26 cellular contexts compared by ENCODE assay signal in genomic region chr2:60517441-60517840, GRCh38. TPM values are rescaled to one million over a fixed set of nuclear protein-coding genes. Genes with fewer than 3 reads are reported as not detected.
DNase-seq lines count a peak whose midpoint lies in the region; ATAC-seq, FAIRE-seq and TF ChIP-seq lines count a peak whose summit lies in the region.
"Had no signal": no experiment of that assay in that cellular context is flagged by ENCODE, and none has a peak within 500 bp of the region (broad histone marks: within the 10 kb centered on the region; RNA-seq: fewer than 3 reads in every experiment).

No MANE protein-coding gene starts in this region.

- TF ChIP-seq CTCF in IMR-90 (conservative IDR thresholded peaks at IDR 0.05; ENCODE audit: low read depth, low read length) (no peak), H1 (IDR thresholded peaks at IDR 0.05; ENCODE audit: control extremely low read depth in 1 of 3, insufficient read depth in 1 of 3, low read depth in 1 of 3, low read length in 3 of 3) (no peak), kidney (IDR thresholded peaks at IDR 0.05; ENCODE audit: borderline replicate concordance, extremely low read depth, insufficient read depth) (no peak)

- in situ Hi-C loops in IMR-90 (cut with MboI; ENCODE audit: low sequenced_read_pairs), result no loop called here

- peak overlapping the region; percentile 98 for H3K14ac ChIP-seq in IMR-90 (replicated peaks; ENCODE audit: low read depth, low read length)
- no peak overlapping the region for H3K14ac ChIP-seq in H1 (ENCODE audit: insufficient read length)
- H3K14ac ChIP-seq in trophoblast cell (ENCODE audit: low read length), result peak overlapping the region; percentile 11

- H4K20me1 ChIP-seq in IMR-90 (ENCODE audit: insufficient read depth, low read length) (no peaks in the 10 kb centered on the region), H1 (replicated peaks in 1 of 2; ENCODE audit: control insufficient read depth in 1 of 2, insufficient read depth in 2 of 2, low read length in 2 of 2) (peaks cover 3 to 10% of the 10 kb centered on the region in 2 experiments)

- H3K9ac ChIP-seq in IMR-90 (ENCODE audit: low read depth, low read length), result no peak overlapping the region
- no peak overlapping the region for H3K9ac ChIP-seq in H1 (replicated peaks in 1 of 4; ENCODE audit: extremely low read depth in 1 of 4, low read depth in 3 of 4, low read length in 3 of 4)
- H3K9ac ChIP-seq in trophoblast cell (ENCODE audit: low read length), result no peak overlapping the region
- H3K9ac ChIP-seq in kidney (ENCODE audit: low read length in 2 of 2), result no peak overlapping the region

- no peak overlapping the region for H3K27ac Mint-ChIP-seq in activated naive CD4-positive, alpha-beta T cell treated with anti-CD3 and anti-CD28 coated beads, Interleukin-2, amount 10 ng/mL, durations not matched to agents 7 days and 5 days
- H3K27ac Mint-ChIP-seq: activated CD4-positive, alpha-beta T cell treated with anti-CD3 and anti-CD28 coated beads, Interleukin-2, amount 10 ng/mL, durations not matched to agents 24 days and 14 days; CD4-positive, alpha-beta T cell; natural killer cell treated with Interleukin-12 subunit alpha and Interleukin-12 subunit beta and Interleukin-15 and Interleukin-18, amount 100 ng/mL, for 72 hours had no signal

- peak overlapping the region; percentile 99 for H3K18ac ChIP-seq in IMR-90 (ENCODE audit: low read depth, low read length)
- H3K18ac ChIP-seq in H1 (ENCODE audit: extremely low read depth, low read length), result peak overlapping the region; percentile 52; the same call in 1 of the 2 replicates
- H3K18ac ChIP-seq in trophoblast cell (ENCODE audit: low read length), result peak overlapping the region; percentile 29

- H3K23ac ChIP-seq in IMR-90 (ENCODE audit: low read depth, low read length), result peak overlapping the region; percentile 40; the same call in 1 of the 2 replicates
- no peak overlapping the region for H3K23ac ChIP-seq in H1 (ENCODE audit: insufficient read length)
- peak overlapping the region; percentile 27 for H3K23ac ChIP-seq in trophoblast cell (ENCODE audit: low read length)

- CTCF ChIA-PET in IMR-90 (lab: Yijun Ruan, JAX), result interaction anchor here (1.1 to 1.6 kb wide), 3 partner anchors 10 to 65 kb away, joined by 3 to 6 read pairs (median 3); no protein-coding TSS in a partner anchor
- CTCF ChIA-PET in H1 (lab: Charles Lee; ENCODE audit: partially characterized antibody), result interaction anchor here (0.8 to 2.0 kb wide), 7 partner anchors 32 to 181 kb away, joined by 3 to 6 read pairs (median 3); no protein-coding TSS in a partner anchor
- CTCF ChIA-PET in activated naive CD4-positive, alpha-beta T cell treated with anti-CD3 and anti-CD28 coated beads, Interleukin-2, amount 10 ng/mL, durations not matched to agents 7 days and 5 days (lab: Charles Lee), result interaction anchor here (1.2 kb wide), 1 partner anchor 10 kb away, joined by 3 read pairs; no protein-coding TSS in a partner anchor

- H3K36me3 Mint-ChIP-seq in activated naive CD4-positive, alpha-beta T cell treated with anti-CD3 and anti-CD28 coated beads, Interleukin-2, amount 10 ng/mL, durations not matched to agents 7 days and 5 days, result no peaks in the 10 kb centered on the region
- H3K36me3 Mint-ChIP-seq: natural killer cell treated with Interleukin-12 subunit alpha and Interleukin-12 subunit beta and Interleukin-15 and Interleukin-18, amount 100 ng/mL, for 72 hours had no signal

- no peaks in the 10 kb centered on the region for H3K9me3 ChIP-seq in IMR-90 (ENCODE audit: control insufficient read depth, insufficient read depth, low read length)
- no peaks in the 10 kb centered on the region for H3K9me3 ChIP-seq in H1 (ENCODE audit: insufficient read depth in 2 of 2, low read depth in 1 of 2, low read length in 1 of 2)
- H3K9me3 ChIP-seq in trophoblast cell (ENCODE audit: insufficient read depth, low read depth, low read length), result no peaks in the 10 kb centered on the region
- H3K9me3 ChIP-seq in kidney (ENCODE audit: control insufficient read depth in 1 of 2, low read length in 2 of 2), result no peaks in the 10 kb centered on the region
- H3K9me3 ChIP-seq: ascending aorta, HAP-1, mucosa of descending colon, ovary, Peyer's patch had no signal

- H4K8ac ChIP-seq in IMR-90 (ENCODE audit: low read depth in 2 of 2, low read length in 2 of 2) (peak overlapping the region; percentile 57 to 97; a peak in 3 of 4 replicates), H1 (ENCODE audit: extremely low read depth, insufficient read depth, low read length) (no peak overlapping the region), trophoblast cell (ENCODE audit: low read depth, low read length) (peak overlapping the region; percentile 43)

- H3K4me1 Mint-ChIP-seq in activated naive CD4-positive, alpha-beta T cell treated with anti-CD3 and anti-CD28 coated beads, Interleukin-2, amount 10 ng/mL, durations not matched to agents 7 days and 5 days, result no peaks in the 10 kb centered on the region

- TF ChIP-seq EP300 in H1 (IDR thresholded peaks at IDR 0.05; ENCODE audit: borderline replicate concordance in 1 of 2, low read depth in 2 of 2, low read length in 2 of 2), result no peak

- DNase-seq in Daoy (ENCODE audit: low read depth) (peak; percentile 16), IMR-90 (peak; percentile 10), H1 (ENCODE audit: low read depth in 1 of 2, low spot score in 2 of 2) (no peak), trophoblast cell (peak; percentile 77 to 82), DMS153 treated with DMSO at 0.1 percent for 48 hours (lab: John Stamatoyannopoulos, UW; ENCODE audit: unreplicated experiment) (no peak), kidney (no peak)
- no peak for DNase-seq in activated naive CD4-positive, alpha-beta T cell treated with anti-CD3 and anti-CD28 coated beads, Interleukin-2, amount 10 ng/mL, durations not matched to agents 7 days and 5 days
- DNase-seq: activated CD4-positive, alpha-beta T cell treated with anti-CD3 and anti-CD28 coated beads, Interleukin-2, amount 10 ng/mL, durations not matched to agents 24 days and 14 days; activated gamma-delta T cell treated with Interleukin-2 at 50 U/mL for 16 hours; activated T-cell treated with anti-CD3 and anti-CD28 coated beads, Interleukin-2, amount 50 U/mL, for 48 hours; CD4-positive, alpha-beta T cell; cortex of kidney; glutamatergic neuron; mucosa of descending colon; NCI-H2107; ovary; Peyer's patch; SIG-M5; stimulated activated naive CD8-positive, alpha-beta T cell treated with anti-CD3 and anti-CD28 coated beads, Interleukin-15, Interleukin-2, amounts not matched to agents 100 U/mL and 50 U/mL, for 24 hours; SW 1271; T-helper 9 cell had no signal

- H3K4me1 ChIP-seq in IMR-90 (ENCODE audit: control insufficient read depth, insufficient read depth, low read length) (peaks cover 13% of the 10 kb centered on the region), H1 (replicated peaks in 1 of 4; ENCODE audit: control insufficient read depth in 3 of 4, insufficient read depth in 4 of 4, low read length in 3 of 4) (peaks cover 21 to 57% (median 48%) of the 10 kb centered on the region in 4 experiments), trophoblast cell (ENCODE audit: control insufficient read depth in 1 of 2, insufficient read depth in 2 of 2, low read length in 2 of 2) (peaks cover 17 to 21% of the 10 kb centered on the region in 2 experiments), kidney (ENCODE audit: control insufficient read depth in 1 of 2, insufficient read depth in 1 of 2, low read depth in 1 of 2, low read length in 2 of 2) (no peaks in the 10 kb centered on the region)
- H3K4me1 ChIP-seq: ascending aorta had no signal

- H2BK20ac ChIP-seq in IMR-90 (ENCODE audit: low read depth, low read length) (peak overlapping the region; percentile 99), H1 (ENCODE audit: low read length) (0 out of 2 replicates have a peak overlapping the region, but pooled peaks have one; percentile 75)

- H3K4me3 ChIP-seq in IMR-90 (ENCODE audit: insufficient read depth, low read depth, low read length), result no peak overlapping the region
- no peak overlapping the region for H3K4me3 ChIP-seq in H1 (ENCODE audit: extremely low read depth in 1 of 4, insufficient read depth in 2 of 4, low read depth in 3 of 4, low read length in 4 of 4)
- no peak overlapping the region for H3K4me3 ChIP-seq in trophoblast cell (ENCODE audit: low read depth, low read length)
- H3K4me3 ChIP-seq in kidney (ENCODE audit: low read length in 2 of 2), result no peak overlapping the region
- H3K4me3 ChIP-seq: ascending aorta, HAP-1, mucosa of descending colon, ovary, Peyer's patch, skin epidermis had no signal

- no peaks in the 10 kb centered on the region; the same call in 1 of the 2 replicates for H3K27me3 ChIP-seq in IMR-90 (ENCODE audit: control insufficient read depth, insufficient read depth, low read length)
- H3K27me3 ChIP-seq in H1 (replicated peaks in 1 of 4; ENCODE audit: control insufficient read depth in 3 of 4, extremely low read depth in 1 of 4, insufficient read depth in 3 of 4, low read length in 3 of 4), result no peaks in the 10 kb centered on the region
- H3K27me3 ChIP-seq in trophoblast cell (ENCODE audit: insufficient read depth, low read length), result no peaks in the 10 kb centered on the region
- H3K27me3 ChIP-seq: ascending aorta, ovary, Peyer's patch had no signal

- H4K5ac ChIP-seq in IMR-90 (ENCODE audit: low read depth, low read length), result peak overlapping the region; percentile 82
- no peak overlapping the region for H4K5ac ChIP-seq in H1 (ENCODE audit: insufficient read length, low read depth, low read length)

- no peak overlapping the region for H3K4me3 Mint-ChIP-seq in activated naive CD4-positive, alpha-beta T cell treated with anti-CD3 and anti-CD28 coated beads, Interleukin-2, amount 10 ng/mL, durations not matched to agents 7 days and 5 days
- H3K4me3 Mint-ChIP-seq: activated CD4-positive, alpha-beta T cell treated with anti-CD3 and anti-CD28 coated beads, Interleukin-2, amount 10 ng/mL, durations not matched to agents 24 days and 14 days; CD4-positive, alpha-beta T cell; natural killer cell treated with Interleukin-12 subunit alpha and Interleukin-12 subunit beta and Interleukin-15 and Interleukin-18, amount 100 ng/mL, for 72 hours had no signal

- TF ChIP-seq POLR2A in IMR-90 (IDR thresholded peaks at IDR 0.05; ENCODE audit: low read depth, low read length), result no peak
- TF ChIP-seq POLR2A in H1 (IDR thresholded peaks at IDR 0.05; ENCODE audit: control extremely low read depth in 1 of 2, low read depth in 2 of 2, low read length in 2 of 2), result no peak

- no peaks in the 10 kb centered on the region for H3K9me3 Mint-ChIP-seq in activated naive CD4-positive, alpha-beta T cell treated with anti-CD3 and anti-CD28 coated beads, Interleukin-2, amount 10 ng/mL, durations not matched to agents 7 days and 5 days
- H3K9me3 Mint-ChIP-seq: activated CD4-positive, alpha-beta T cell treated with anti-CD3 and anti-CD28 coated beads, Interleukin-2, amount 10 ng/mL, durations not matched to agents 24 days and 14 days; CD4-positive, alpha-beta T cell; natural killer cell treated with Interleukin-12 subunit alpha and Interleukin-12 subunit beta and Interleukin-15 and Interleukin-18, amount 100 ng/mL, for 72 hours had no signal

- intact Hi-C loops in IMR-90 (cut with micrococcal nuclease), result loop anchor here (2.0 kb wide), 1 partner anchor 33 kb away; no protein-coding TSS in a partner anchor
- intact Hi-C loops in kidney (cut with DNase I), result no loop called here

- H2BK120ac ChIP-seq in IMR-90 (ENCODE audit: low read depth, low read length) (peak overlapping the region; percentile 100), H1 (replicated peaks; ENCODE audit: low read depth, low read length) (no peak overlapping the region), trophoblast cell (ENCODE audit: insufficient read depth, low read length, poor library complexity) (no peak overlapping the region)

- H2BK15ac ChIP-seq in IMR-90 (ENCODE audit: low read depth, low read length) (peak overlapping the region; percentile 99; the same call in 1 of the 3 replicates), H1 (ENCODE audit: low read length) (0 out of 2 replicates have a peak overlapping the region, but pooled peaks have one; percentile 47)

- H2BK12ac ChIP-seq in H1 (ENCODE audit: low read depth, low read length), result peak overlapping the region; percentile 62; the same call in 1 of the 2 replicates
- peak overlapping the region; percentile 18 for H2BK12ac ChIP-seq in trophoblast cell (ENCODE audit: low read length)

- H2AFZ ChIP-seq in IMR-90 (replicated peaks; ENCODE audit: low read length, poor library complexity) (no peak overlapping the region), H1 (ENCODE audit: low read length) (no peak overlapping the region), trophoblast cell (ENCODE audit: insufficient read depth, low read length, poor library complexity) (no peak overlapping the region)

- peaks cover 4% of the 10 kb centered on the region; the same call in 1 of the 2 replicates for H3K23me2 ChIP-seq in H1 (ENCODE audit: low read depth, low read length)

- H3K79me1 ChIP-seq in IMR-90 (ENCODE audit: low read depth in 1 of 2, low read length in 2 of 2) (no peaks in the 10 kb centered on the region), H1 (ENCODE audit: low read depth, low read length) (peaks cover 25% of the 10 kb centered on the region), trophoblast cell (ENCODE audit: low read length) (peaks cover 8% of the 10 kb centered on the region)

- H4K91ac ChIP-seq in IMR-90 (ENCODE audit: insufficient read depth, low read depth, low read length) (peak overlapping the region; percentile 93), H1 (replicated peaks; ENCODE audit: insufficient read length, low read length) (peak overlapping the region; percentile 11), trophoblast cell (ENCODE audit: low read depth, low read length) (no peak overlapping the region)

- dilution Hi-C loops in IMR-90 (cut with HindIII; ENCODE audit: low sequenced_read_pairs, unreplicated experiment), result no loop called here

- TF ChIP-seq RAD21 in IMR-90 (IDR thresholded peaks at IDR 0.05; ENCODE audit: low read length) (no peak), H1 (IDR thresholded peaks at IDR 0.05 in 1 of 2, conservative IDR thresholded peaks at IDR 0.05 in 1 of 2; ENCODE audit: low read depth in 2 of 2, low read length in 2 of 2) (no peak)

- H3K9me1 ChIP-seq in IMR-90 (ENCODE audit: insufficient read depth, low read length), result peaks cover 8% of the 10 kb centered on the region

- POLR2A ChIA-PET in IMR-90 (lab: Charles Lee; ENCODE audit: unreplicated experiment) (no interaction called here), H1 (lab: Charles Lee; ENCODE audit: partially characterized antibody) (interaction anchor here (1.1 to 3.4 kb wide), 4 partner anchors 10 to 32 kb away, joined by 3 to 12 read pairs (median 4); no protein-coding TSS in a partner anchor)

- H4K12ac ChIP-seq in trophoblast cell (ENCODE audit: low read depth, low read length), result no peak overlapping the region

- peak overlapping the region; percentile 68 for H2AK9ac ChIP-seq in IMR-90 (replicated peaks; ENCODE audit: low read depth, low read length, poor library complexity)

- H2BK5ac ChIP-seq in IMR-90 (ENCODE audit: low read depth, low read length, poor library complexity, severe bottlenecking) (peak overlapping the region; percentile 99), H1 (ENCODE audit: low read depth, low read length) (peak overlapping the region; percentile 40; the same call in 1 of the 2 replicates), trophoblast cell (ENCODE audit: low read depth, low read length, poor library complexity) (peak overlapping the region; percentile 21)

- H3K36me3 ChIP-seq in IMR-90 (ENCODE audit: control insufficient read depth, insufficient read depth, low read length) (no peaks in the 10 kb centered on the region), H1 (ENCODE audit: control insufficient read depth in 2 of 4, insufficient read depth in 4 of 4, low read length in 3 of 4) (peaks cover 0 to 20% (median 0%) of the 10 kb centered on the region in 4 experiments; a peak in 3 of 8 replicates), trophoblast cell (ENCODE audit: control insufficient read depth in 1 of 2, insufficient read depth in 2 of 2, low read length in 2 of 2) (peaks cover 3 to 7% of the 10 kb centered on the region in 2 experiments), kidney (ENCODE audit: control insufficient read depth in 1 of 2, insufficient read depth in 2 of 2, low read length in 2 of 2) (no peaks in the 10 kb centered on the region)
- H3K36me3 ChIP-seq: ascending aorta, HAP-1, ovary, Peyer's patch had no signal

- ATAC-seq in IMR-90 (ENCODE audit: low read depth) (no peak), GM21360 (IDR thresholded peaks at IDR 0.05; ENCODE audit: unreplicated experiment) (no peak)
- ATAC-seq: mucosa of descending colon; natural killer cell treated with Interleukin-12 subunit alpha and Interleukin-12 subunit beta and Interleukin-15 and Interleukin-18, amount 100 ng/mL, for 72 hours; stimulated activated naive CD8-positive, alpha-beta T cell treated with anti-CD3 and anti-CD28 coated beads, Interleukin-15, Interleukin-2, amounts not matched to agents 100 U/mL and 50 U/mL, for 24 hours had no signal

- WGBS in IMR-90 (ENCODE audit: extremely low coverage in 2 of 2, insufficient read length in 1 of 2), 2 experiments, result 100% methylated on average over 3 of the region's 4 CpGs; no CpG with 5 or more reads in 1 of the 2 experiments
- 94% methylated on average over 4 of the region's 4 CpGs; no CpG with 5 or more reads in 1 of the 2 experiments for WGBS in H1 (ENCODE audit: extremely low coverage in 1 of 2, insufficient coverage in 1 of 2, insufficient read length in 1 of 2, insufficient replicate concordance in 2 of 2, low coverage in 1 of 2, low lambda C conversion rate in 2 of 2, missing lambda C conversion rate in 1 of 2), 2 experiments
- WGBS in trophoblast cell (ENCODE audit: extremely low coverage, insufficient coverage, insufficient read length), result no CpG with 5 or more reads among the region's 4 CpGs

- peak overlapping the region; percentile 99 for H3K4ac ChIP-seq in IMR-90 (ENCODE audit: low read depth, low read length)
- no peak overlapping the region for H3K4ac ChIP-seq in H1 (replicated peaks; ENCODE audit: insufficient read length, low read depth, low read length)
- H3K4ac ChIP-seq in trophoblast cell (ENCODE audit: low read depth, low read length), result no peak overlapping the region

- FAIRE-seq in H1 (lab: Jason Lieb, UNC) (no peak), kidney (lab: Jason Lieb, UNC) (no peak)

- BruUV-seq in IMR-90 (replicated peaks; lab: Mats Ljungman, UMichigan), result no TSS peak

- H3K79me2 ChIP-seq in H1 (ENCODE audit: control insufficient read depth in 1 of 2, insufficient read depth in 2 of 2, low read length in 2 of 2), result peaks cover 8 to 99% of the 10 kb centered on the region in 2 experiments; a peak in 3 of 4 replicates
- no peaks in the 10 kb centered on the region for H3K79me2 ChIP-seq in trophoblast cell (ENCODE audit: control insufficient read depth, insufficient read depth, low read length, poor library complexity)

- H2AK5ac ChIP-seq in IMR-90 (ENCODE audit: low read depth, low read length), result peak overlapping the region; percentile 49
- peak overlapping the region; percentile 88; the same call in 1 of the 2 replicates for H2AK5ac ChIP-seq in H1 (ENCODE audit: low read depth, low read length)
- H2AK5ac ChIP-seq in trophoblast cell (ENCODE audit: low read length), result peak overlapping the region; percentile 22

- H3K56ac ChIP-seq in IMR-90 (ENCODE audit: extremely low read depth, insufficient read depth, low read length) (no peak overlapping the region), H1 (replicated peaks; ENCODE audit: insufficient read length, low read depth, low read length) (no peak overlapping the region)

- H3K27me3 Mint-ChIP-seq in activated naive CD4-positive, alpha-beta T cell treated with anti-CD3 and anti-CD28 coated beads, Interleukin-2, amount 10 ng/mL, durations not matched to agents 7 days and 5 days, result peaks cover 26% of the 10 kb centered on the region
- H3K27me3 Mint-ChIP-seq: CD4-positive, alpha-beta T cell had no signal

- no peak overlapping the region for H3K4me2 ChIP-seq in IMR-90 (ENCODE audit: low read depth, low read length)
- no peak overlapping the region for H3K4me2 ChIP-seq in H1 (ENCODE audit: insufficient read depth in 1 of 2, low read depth in 2 of 2, low read length in 2 of 2)
- H3K4me2 ChIP-seq in trophoblast cell (ENCODE audit: low read length), result no peak overlapping the region

- H3K27ac ChIP-seq in IMR-90 (ENCODE audit: insufficient read depth, low read length) (peak overlapping the region; percentile 32; the same call in 1 of the 2 replicates), H1 (ENCODE audit: low read depth, low read length) (no peak overlapping the region), trophoblast cell (ENCODE audit: low read depth, low read length) (peak overlapping the region; percentile 33), kidney (ENCODE audit: low read depth in 2 of 2, low read length in 2 of 2) (no peak overlapping the region)
- H3K27ac ChIP-seq: ascending aorta, ovary, Peyer's patch had no signal

RNA-seq across cellular contexts. Expression of gene BCL11A, which starts 36.0 kb away (rescaled TPM):
- 4.5 and 7.8 TPM in 2 replicates for total RNA-seq in Daoy (2014; rRNA removed; shearing (Covaris generic))
- total RNA-seq in IMR-90 (2012; rRNA removed), result 1.1 and 1.7 TPM in 2 replicates
- polyA plus RNA-seq in IMR-90 (2012; rRNA removed), result 1.0 and 1.2 TPM in 2 replicates
- 0.51 and 0.54 TPM in 2 replicates for polyA plus RNA-seq in IMR-90 (2012; cell fraction: cytosol; rRNA removed)
- polyA plus RNA-seq in IMR-90 (2012; cell fraction: nucleus; rRNA removed; ENCODE audit: low replicate concordance), result 0.81 and 2.6 TPM in 2 replicates
- 59.3 and 61.3 TPM in 2 replicates for total RNA-seq in H1 (2021; fragmentation: NEBNext Ultra II Directional; extraction: Animal tissue kit (Norgen Biotek cat#: 25700))
- 11.9 and 12.2 TPM in 2 replicates for polyA plus RNA-seq in H1 (2011; rRNA removed)
- polyA plus RNA-seq in H1 (2011; cell fraction: cytosol; rRNA removed), result 12.9 TPM
- 22.4 TPM for polyA plus RNA-seq in H1 (2011; cell fraction: nucleus; rRNA removed)
- 23.1 to 35.1 TPM (median 27.2 TPM) in 4 replicates for polyA plus RNA-seq in H1 (2012, experiment 1 of 2)
- 25.7 TPM for polyA plus RNA-seq in H1 (2012, experiment 2 of 2)
- 28.0 TPM for polyA plus RNA-seq in H1 (2013, experiment 1 of 2)
- 29.7 TPM for polyA plus RNA-seq in H1 (2013, experiment 2 of 2)
- 38.6 and 49.0 TPM in 2 replicates for polyA minus RNA-seq in H1 (2011; rRNA and poly(A)+ RNA removed)
- 30.3 TPM for polyA minus RNA-seq in H1 (2011; cell fraction: cytosol; rRNA and poly(A)+ RNA removed)
- polyA minus RNA-seq in H1 (2011; cell fraction: nucleus; rRNA and poly(A)+ RNA removed), result 83.2 TPM
- polyA plus RNA-seq in trophoblast cell (2013), result 15.6 and 17.9 TPM in 2 replicates
- 8.7 TPM for total RNA-seq in kidney
- polyA plus RNA-seq in kidney (ENCODE audit: insufficient read depth, low read depth, low replicate concordance), result 1.4 TPM
- total RNA-seq: activated CD4-positive, alpha-beta T cell treated with anti-CD3 and anti-CD28 coated beads, Interleukin-2, amount 10 ng/mL, durations not matched to agents 24 days and 14 days had no signal

Comparison
In these comparisons a context has a peak if more than half of its experiments do, and no peak if none do; other contexts are left out.
1. DNase-seq: peak in Daoy (single experiment), IMR-90 (single experiment) and trophoblast cell (2 of 2); none in H1 (0 of 2), DMS153 treated with DMSO at 0.1 percent for 48 hours (single experiment), activated naive CD4-positive, alpha-beta T cell treated with anti-CD3 and anti-CD28 coated beads, Interleukin-2, amount 10 ng/mL, durations not matched to agents 7 days and 5 days (single experiment) and kidney (single experiment).
2. H2AK5ac ChIP-seq: peak in every context shown above with its lines; median percentile 88 in H1; 49 in IMR-90; 22 in trophoblast cell.
3. H2BK5ac ChIP-seq: peak in every context shown above with its lines; median percentile 99 in IMR-90; 40 in H1; 21 in trophoblast cell.
4. H3K18ac ChIP-seq: peak in every context shown above with its lines; median percentile 99 in IMR-90; 52 in H1; 29 in trophoblast cell.
5. H3K27ac ChIP-seq: peak in IMR-90 (single experiment) and trophoblast cell (single experiment); none in H1 (single experiment) and kidney (0 of 2).